Comparison of ENCODE assay signal across 11 cellular contexts in the genomic region with DNA sequence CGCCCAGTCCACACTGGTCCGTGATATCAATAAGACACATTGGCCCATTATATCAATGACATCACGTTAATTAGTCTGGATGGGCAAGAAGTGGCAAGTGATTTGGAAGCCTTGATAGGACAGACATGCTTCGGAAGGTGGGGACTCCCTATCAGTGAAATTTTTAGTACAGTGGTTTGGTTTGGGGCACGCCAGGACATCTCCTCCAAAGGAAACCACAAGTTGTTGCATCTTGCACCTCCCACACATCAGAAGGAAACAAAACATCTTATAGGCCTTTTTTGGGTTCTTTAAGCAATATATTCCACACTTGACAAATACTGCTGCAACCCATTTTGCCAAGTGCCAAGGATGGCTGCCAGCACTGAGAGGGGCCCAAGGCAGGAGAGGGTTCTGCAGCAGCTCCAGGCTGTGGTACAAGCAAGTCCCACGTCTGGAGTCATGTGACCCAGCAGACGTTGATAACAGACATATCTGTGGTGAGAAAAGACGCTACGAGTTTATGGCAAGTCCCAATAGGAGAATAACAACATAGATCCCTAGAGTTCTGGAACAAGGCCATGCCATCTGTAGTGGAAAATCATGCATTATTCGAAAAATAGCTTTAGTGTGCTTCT.
DNase-seq lines count a peak whose midpoint lies in the region; ATAC-seq, FAIRE-seq and TF ChIP-seq lines count a peak whose summit lies in the region.
"Had no signal": no experiment of that assay in that cellular context is flagged by ENCODE, and none has a peak within 500 bp of the region (broad histone marks: within the 10 kb centered on the region; RNA-seq: fewer than 3 reads in every experiment).

No MANE protein-coding gene starts in this region.

- no peak overlapping the region for H3K27ac ChIP-seq in K562 (ENCODE audit: extremely low read depth, low read depth, low read length)

- 0 out of 2 replicates have a peak, but pooled peaks cover 11% of the 10 kb centered on the region for H4K20me1 ChIP-seq in K562 (replicated peaks; ENCODE audit: control insufficient read depth, insufficient read depth, low read length)

- H3K36me3 Mint-ChIP-seq in activated naive CD4-positive, alpha-beta T cell treated with anti-CD3 and anti-CD28 coated beads, Interleukin-2, amount 10 ng/mL, durations not matched to agents 7 days and 5 days, result peaks cover 10% of the 10 kb centered on the region

- no peak overlapping the region for H3K4me2 ChIP-seq in K562 (ENCODE audit: insufficient read depth, low read length)

- in situ Hi-C loops in K562 (cut with MboI), result no loop called here

- no TSS peak for BruUV-seq in K562 (replicated peaks; lab: Mats Ljungman, UMichigan)

- no peak overlapping the region for H2AFZ ChIP-seq in K562 (ENCODE audit: low read depth, low read length)

- ATAC-seq in K562 (no peak), HG03159 (IDR thresholded peaks at IDR 0.05; ENCODE audit: unreplicated experiment) (no peak)

- peaks cover 49% of the 10 kb centered on the region for H3K27me3 Mint-ChIP-seq in activated naive CD4-positive, alpha-beta T cell treated with anti-CD3 and anti-CD28 coated beads, Interleukin-2, amount 10 ng/mL, durations not matched to agents 7 days and 5 days

- POLR2A ChIA-PET in K562 (lab: Yijun Ruan, JAX), result interaction anchor here (0.5 to 1.0 kb wide), 6 partner anchors 9 to 411 kb away, joined by 3 to 4 read pairs (median 3); no protein-coding TSS in a partner anchor

- CTCF ChIA-PET in activated naive CD4-positive, alpha-beta T cell treated with anti-CD3 and anti-CD28 coated beads, Interleukin-2, amount 10 ng/mL, durations not matched to agents 7 days and 5 days (lab: Charles Lee), result interaction anchor here (1.1 kb wide), 1 partner anchor 19 kb away, joined by 3 read pairs; no protein-coding TSS in a partner anchor
- CTCF ChIA-PET in K562 (lab: Yijun Ruan, JAX; ENCODE audit: low intra/inter-chr PET ratio), result no interaction called here

- WGBS in K562 (ENCODE audit: insufficient coverage, low coverage, missing lambda C conversion rate), result 1% methylated on average over 10 of the region's 10 CpGs

- no peak overlapping the region for H3K4me3 ChIP-seq in K562

- H3K79me2 ChIP-seq in K562 (ENCODE audit: control insufficient read depth, insufficient read depth, low read length), result no peaks in the 10 kb centered on the region

- no peak for FAIRE-seq in K562 (lab: Jason Lieb, UNC)
- FAIRE-seq: HTR-8/SVneo had no signal

- H3K9me3 ChIP-seq in K562 (replicated peaks; ENCODE audit: control insufficient read depth, insufficient read depth, low read depth, low read length), result no peaks in the 10 kb centered on the region

- no peak for TF ChIP-seq POLR2A in K562 (conservative IDR thresholded peaks at IDR 0.05)

- H3K9me1 ChIP-seq in K562 (ENCODE audit: control insufficient read depth, insufficient read depth, low read length), result no peaks in the 10 kb centered on the region

- no peak for TF ChIP-seq RAD21 in K562 (CRISPR knock-in tag; conservative IDR thresholded peaks at IDR 0.05 in 1 of 2, IDR thresholded peaks at IDR 0.05 in 1 of 2)

- H3K9ac ChIP-seq in K562 (ENCODE audit: insufficient read depth in 1 of 2, low read depth in 2 of 2, low read length in 2 of 2), result no peak overlapping the region

- TF ChIP-seq EP300 in K562 (IDR thresholded peaks at IDR 0.05; ENCODE audit: low read length), result no peak

- no peaks in the 10 kb centered on the region for H3K36me3 ChIP-seq in K562 (ENCODE audit: control insufficient read depth, insufficient read depth, low read length)

- peak; percentile 43 for DNase-seq in activated naive CD4-positive, alpha-beta T cell treated with anti-CD3 and anti-CD28 coated beads, Interleukin-2, amount 10 ng/mL, durations not matched to agents 7 days and 5 days
- no peak for DNase-seq in activated naive CD4-positive, alpha-beta T cell treated with anti-CD3 and anti-CD28 coated beads, Interleukin-2, amount 50 U/mL, for 16 hours
- DNase-seq in OCI-M1 (lab: John Stamatoyannopoulos, UW) (peak; percentile 81), K562 (ENCODE audit: extremely low read depth in 1 of 4, low spot score in 3 of 4) (no peak), superior temporal gyrus (ENCODE audit: extremely low spot score) (peak; percentile 70), dermis blood vessel endothelial cell (no peak), NOMO-1 (lab: John Stamatoyannopoulos, UW; ENCODE audit: unreplicated experiment in 2 of 2) (no peak)
- DNase-seq: NCI-H1417; stimulated activated CD4-positive, alpha-beta T cell treated with anti-CD3 and anti-CD28 coated beads, Interleukin-2, amount 100 ng/mL, for 48 hours had no signal

- H3K27me3 ChIP-seq in K562 (ENCODE audit: control insufficient read depth in 2 of 2, insufficient read depth in 2 of 2, low read length in 2 of 2), result peaks cover 23 to 70% of the 10 kb centered on the region in 2 experiments; a peak in 4 of 5 replicates

- intact Hi-C loops in K562 (cut with micrococcal nuclease), result no loop called here

- H3K27ac Mint-ChIP-seq in activated naive CD4-positive, alpha-beta T cell treated with anti-CD3 and anti-CD28 coated beads, Interleukin-2, amount 10 ng/mL, durations not matched to agents 7 days and 5 days, result peak overlapping the region; percentile 83

- TF ChIP-seq CTCF in K562 (IDR thresholded peaks at IDR 0.05 in 2 of 3, conservative IDR thresholded peaks at IDR 0.05 in 1 of 3; ENCODE audit: insufficient read depth in 2 of 3, low read depth in 1 of 3, low read length in 3 of 3), result no peak

- no peaks in the 10 kb centered on the region; a peak in 2 of 5 replicates for H3K4me1 ChIP-seq in K562 (replicated peaks in 1 of 2; ENCODE audit: control insufficient read depth in 2 of 2, insufficient read depth in 2 of 2, low read length in 2 of 2)

- H3K4me3 Mint-ChIP-seq in activated naive CD4-positive, alpha-beta T cell treated with anti-CD3 and anti-CD28 coated beads, Interleukin-2, amount 10 ng/mL, durations not matched to agents 7 days and 5 days, result peak overlapping the region; percentile 30

- peaks cover 11% of the 10 kb centered on the region for H3K9me3 Mint-ChIP-seq in activated naive CD4-positive, alpha-beta T cell treated with anti-CD3 and anti-CD28 coated beads, Interleukin-2, amount 10 ng/mL, durations not matched to agents 7 days and 5 days

- H3K4me1 Mint-ChIP-seq in activated naive CD4-positive, alpha-beta T cell treated with anti-CD3 and anti-CD28 coated beads, Interleukin-2, amount 10 ng/mL, durations not matched to agents 7 days and 5 days, result peaks cover 48% of the 10 kb centered on the region

TF ChIP-seq in K562, 482 proteins besides CTCF, POLR2A, EP300 and RAD21:
- TF ChIP-seq ZBED1 (IDR thresholded peaks at IDR 0.05), result no peak
- TF ChIP-seq, protein P1, sequence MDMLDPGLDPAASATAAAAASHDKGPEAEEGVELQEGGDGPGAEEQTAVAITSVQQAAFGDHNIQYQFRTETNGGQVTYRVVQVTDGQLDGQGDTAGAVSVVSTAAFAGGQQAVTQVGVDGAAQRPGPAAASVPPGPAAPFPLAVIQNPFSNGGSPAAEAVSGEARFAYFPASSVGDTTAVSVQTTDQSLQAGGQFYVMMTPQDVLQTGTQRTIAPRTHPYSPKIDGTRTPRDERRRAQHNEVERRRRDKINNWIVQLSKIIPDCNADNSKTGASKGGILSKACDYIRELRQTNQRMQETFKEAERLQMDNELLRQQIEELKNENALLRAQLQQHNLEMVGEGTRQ (CRISPR knock-in tag; IDR thresholded peaks at IDR 0.05), result peak; percentile 62
- TF ChIP-seq MAFF (IDR thresholded peaks at IDR 0.05; ENCODE audit: low read length), result no peak
- TF ChIP-seq RAD51 (IDR thresholded peaks at IDR 0.05; ENCODE audit: borderline replicate concordance, low read depth), result peak; percentile 61; the same call in 1 of the 2 replicates
- TF ChIP-seq, protein P2, sequence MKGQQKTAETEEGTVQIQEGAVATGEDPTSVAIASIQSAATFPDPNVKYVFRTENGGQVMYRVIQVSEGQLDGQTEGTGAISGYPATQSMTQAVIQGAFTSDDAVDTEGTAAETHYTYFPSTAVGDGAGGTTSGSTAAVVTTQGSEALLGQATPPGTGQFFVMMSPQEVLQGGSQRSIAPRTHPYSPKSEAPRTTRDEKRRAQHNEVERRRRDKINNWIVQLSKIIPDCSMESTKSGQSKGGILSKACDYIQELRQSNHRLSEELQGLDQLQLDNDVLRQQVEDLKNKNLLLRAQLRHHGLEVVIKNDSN (CRISPR knock-in tag; IDR thresholded peaks at IDR 0.05), result peak; percentile 70
- no peak for TF ChIP-seq MTA2 (IDR thresholded peaks at IDR 0.05; ENCODE audit: low read depth)
- no peak for TF ChIP-seq MAFG (tag; conservative IDR thresholded peaks at IDR 0.05)
- TF ChIP-seq, protein P3, sequence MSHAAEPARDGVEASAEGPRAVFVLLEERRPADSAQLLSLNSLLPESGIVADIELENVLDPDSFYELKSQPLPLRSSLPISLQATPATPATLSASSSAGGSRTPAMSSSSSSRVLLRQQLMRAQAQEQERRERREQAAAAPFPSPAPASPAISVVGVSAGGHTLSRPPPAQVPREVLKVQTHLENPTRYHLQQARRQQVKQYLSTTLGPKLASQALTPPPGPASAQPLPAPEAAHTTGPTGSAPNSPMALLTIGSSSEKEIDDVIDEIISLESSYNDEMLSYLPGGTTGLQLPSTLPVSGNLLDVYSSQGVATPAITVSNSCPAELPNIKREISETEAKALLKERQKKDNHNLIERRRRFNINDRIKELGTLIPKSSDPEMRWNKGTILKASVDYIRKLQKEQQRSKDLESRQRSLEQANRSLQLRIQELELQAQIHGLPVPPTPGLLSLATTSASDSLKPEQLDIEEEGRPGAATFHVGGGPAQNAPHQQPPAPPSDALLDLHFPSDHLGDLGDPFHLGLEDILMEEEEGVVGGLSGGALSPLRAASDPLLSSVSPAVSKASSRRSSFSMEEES (CRISPR knock-in tag; IDR thresholded peaks at IDR 0.05), result peak; percentile 95
- TF ChIP-seq GABPA (tag; conservative IDR thresholded peaks at IDR 0.05; ENCODE audit: low read depth), result 0 out of 2 replicates have a peak, but pooled peaks have one; percentile 19
- TF ChIP-seq NCOA2 (IDR thresholded peaks at IDR 0.05; ENCODE audit: partially characterized antibody in 2 of 2), result no peak
- no peak for TF ChIP-seq ZNF124 (CRISPR knock-in tag; IDR thresholded peaks at IDR 0.05)
- no peak for TF ChIP-seq ZNF174 (CRISPR knock-in tag; IDR thresholded peaks at IDR 0.05)
- TF ChIP-seq HLTF (IDR thresholded peaks at IDR 0.05), result no peak
- no peak for TF ChIP-seq ZBTB8A (IDR thresholded peaks at IDR 0.05; ENCODE audit: partially characterized antibody)
- no peak for TF ChIP-seq RNF2 (IDR thresholded peaks at IDR 0.05)
- no peak for TF ChIP-seq ZKSCAN8 (CRISPR knock-in tag; IDR thresholded peaks at IDR 0.05)

Comparison
In these comparisons a context has a peak if more than half of its experiments do, and no peak if none do; other contexts are left out.
1. DNase-seq: peak in activated naive CD4-positive, alpha-beta T cell treated with anti-CD3 and anti-CD28 coated beads, Interleukin-2, amount 10 ng/mL, durations not matched to agents 7 days and 5 days (single experiment), OCI-M1 (single experiment) and superior temporal gyrus (single experiment); none in activated naive CD4-positive, alpha-beta T cell treated with anti-CD3 and anti-CD28 coated beads, Interleukin-2, amount 50 U/mL, for 16 hours (single experiment), K562 (0 of 4), dermis blood vessel endothelial cell (single experiment) and NOMO-1 (0 of 2).